In genomic region chr7:22234247-22234646, GRCh38 we compare ENCODE assay signal across 19 cellular contexts.
DNase-seq lines count a peak whose midpoint lies in the region; ATAC-seq and TF ChIP-seq lines count a peak whose summit lies in the region.
"Had no signal": no experiment of that assay in that cellular context is flagged by ENCODE, and none has a peak within 500 bp of the region (broad histone marks: within the 10 kb centered on the region; RNA-seq: fewer than 3 reads in every experiment).

No MANE protein-coding gene starts in this region.

- H3K79me2 ChIP-seq in neural progenitor cell (ENCODE audit: low read depth) = no peaks in the 10 kb centered on the region

- ATAC-seq in HG03442 (IDR thresholded peaks at IDR 0.05; ENCODE audit: unreplicated experiment) = no peak
- ATAC-seq in activated T-cell treated with anti-CD3 and anti-CD28 coated beads, Interleukin-2, amount 50 U/mL, for 4 hours = no peak

- H3K4me3 ChIP-seq in LNCaP clone FGC (ENCODE audit: low read depth, low read length) = no peak overlapping the region
- H3K4me3 ChIP-seq in brain microvascular endothelial cell (ENCODE audit: low read depth, low read length) = no peak overlapping the region
- H3K4me3 ChIP-seq in neural progenitor cell = no peak overlapping the region
- H3K4me3 ChIP-seq in H7 (ENCODE audit: insufficient read depth, low read depth, low read length) = no peak overlapping the region
- H3K4me3 ChIP-seq: SK-N-MC had no signal

- H3F3A ChIP-seq in neural progenitor cell (ENCODE audit: low read depth) = no peaks in the 10 kb centered on the region

- no peaks in the 10 kb centered on the region for H3K9me3 ChIP-seq in neural progenitor cell (ENCODE audit: low read depth)
- H3K9me3 ChIP-seq: BE2C had no signal

- TF ChIP-seq CTCF in LNCaP clone FGC (IDR thresholded peaks at IDR 0.05; ENCODE audit: control insufficient read depth, extremely low read depth, insufficient read depth) (no peak), brain microvascular endothelial cell (IDR thresholded peaks at IDR 0.05; ENCODE audit: low read depth, low read length, missing control alignments) (no peak), neural progenitor cell (IDR thresholded peaks at IDR 0.05) (no peak)

- peak overlapping the region; percentile 59 for H3K27ac Mint-ChIP-seq in neural progenitor cell
- H3K27ac Mint-ChIP-seq: CD4-positive, alpha-beta T cell had no signal

- H3K27me3 ChIP-seq in brain microvascular endothelial cell (replicated peaks) = no peaks in the 10 kb centered on the region
- no peaks in the 10 kb centered on the region for H3K27me3 ChIP-seq in neural progenitor cell
- H3K27me3 ChIP-seq in H7 (ENCODE audit: control insufficient read depth, insufficient read depth, low read length) = no peaks in the 10 kb centered on the region
- H3K27me3 ChIP-seq: BE2C had no signal

- H3K36me3 ChIP-seq in brain microvascular endothelial cell (replicated peaks) (no peaks in the 10 kb centered on the region), neural progenitor cell (no peaks in the 10 kb centered on the region), H7 (replicated peaks; ENCODE audit: control insufficient read depth, insufficient read depth, low read length) (no peaks in the 10 kb centered on the region)

- H3K36me3 Mint-ChIP-seq in neural progenitor cell = no peaks in the 10 kb centered on the region
- no peaks in the 10 kb centered on the region for H3K36me3 Mint-ChIP-seq in activated T-cell treated with anti-CD3 and anti-CD28 coated beads, Interleukin-2, amount 50 U/mL, for 4 hours (ENCODE audit: insufficient read depth)

- DNase-seq in LNCaP clone FGC (ENCODE audit: low read depth) (peak; percentile 71), NCI-H526 (lab: John Stamatoyannopoulos, UW) (peak; percentile 37 to 74), brain microvascular endothelial cell (peak; percentile 39), neural progenitor cell (ENCODE audit: low spot score) (no peak), H7 (no peak)
- DNase-seq in activated T-cell treated with anti-CD3 and anti-CD28 coated beads, Interleukin-2, amount 50 U/mL, for 4 hours = no peak
- DNase-seq: BE2C; Calu3; CD4-positive, alpha-beta T cell; DMS53; IMR-90; Kasumi-1; NCI-H1105 treated with DMSO at 0.1 percent for 48 hours; NCI-H1930; NCI-H2171 treated with DMSO at 0.1 percent for 48 hours; NCI-H446 treated with DMSO at 0.1 percent for 48 hours; NCI-H774 had no signal

- no peak overlapping the region for H3K4me2 ChIP-seq in neural progenitor cell

- peaks cover 17% of the 10 kb centered on the region for H3K4me1 Mint-ChIP-seq in neural progenitor cell
- no peaks in the 10 kb centered on the region for H3K4me1 Mint-ChIP-seq in activated T-cell treated with anti-CD3 and anti-CD28 coated beads, Interleukin-2, amount 50 U/mL, for 4 hours (ENCODE audit: low read depth)

- no peak overlapping the region for H2AFZ ChIP-seq in neural progenitor cell (replicated peaks)

- no peak overlapping the region for H3K27ac ChIP-seq in brain microvascular endothelial cell
- H3K27ac ChIP-seq in neural progenitor cell = no peak overlapping the region
- H3K27ac ChIP-seq: SK-N-MC had no signal

- H3K27me3 Mint-ChIP-seq in neural progenitor cell (ENCODE audit: insufficient read depth, low read depth) = no peaks in the 10 kb centered on the region
- peaks cover 6% of the 10 kb centered on the region for H3K27me3 Mint-ChIP-seq in activated T-cell treated with anti-CD3 and anti-CD28 coated beads, Interleukin-2, amount 50 U/mL, for 4 hours (ENCODE audit: low read depth)
- H3K27me3 Mint-ChIP-seq: CD4-positive, alpha-beta T cell had no signal

- H3K9ac ChIP-seq in neural progenitor cell = no peak overlapping the region

- in situ Hi-C loops in brain microvascular endothelial cell (cut with HindIII; ENCODE audit: low pct_ligation_motif_present, low sequenced_read_pairs) = no loop called here

- H3K4me3 Mint-ChIP-seq in neural progenitor cell = no peak overlapping the region
- no peak overlapping the region for H3K4me3 Mint-ChIP-seq in activated T-cell treated with anti-CD3 and anti-CD28 coated beads, Interleukin-2, amount 50 U/mL, for 4 hours
- H3K4me3 Mint-ChIP-seq: CD4-positive, alpha-beta T cell had no signal

- H3K4me1 ChIP-seq in neural progenitor cell = peaks cover 21% of the 10 kb centered on the region

- no peaks in the 10 kb centered on the region for H3K9me3 Mint-ChIP-seq in neural progenitor cell
- no peaks in the 10 kb centered on the region for H3K9me3 Mint-ChIP-seq in activated T-cell treated with anti-CD3 and anti-CD28 coated beads, Interleukin-2, amount 50 U/mL, for 4 hours
- H3K9me3 Mint-ChIP-seq: CD4-positive, alpha-beta T cell had no signal

- no peaks in the 10 kb centered on the region for H4K20me1 ChIP-seq in neural progenitor cell (ENCODE audit: low read depth)

Comparison
In these comparisons a context has a peak if more than half of its experiments do, and no peak if none do; other contexts are left out.
1. DNase-seq: peak in LNCaP clone FGC (single experiment), NCI-H526 (2 of 2) and brain microvascular endothelial cell (single experiment); none in neural progenitor cell (single experiment), H7 (single experiment) and activated T-cell treated with anti-CD3 and anti-CD28 coated beads, Interleukin-2, amount 50 U/mL, for 4 hours (single experiment).